In genomic region chr5:2207966-2208544, GRCh38 we compare ENCODE assay signal across 9 cellular contexts.
DNase-seq lines count a peak whose midpoint lies in the region; ATAC-seq, FAIRE-seq and TF ChIP-seq lines count a peak whose summit lies in the region.
"Had no signal": no experiment of that assay in that cellular context is flagged by ENCODE, and none has a peak within 500 bp of the region (broad histone marks: within the 10 kb centered on the region; RNA-seq: fewer than 3 reads in every experiment).

No MANE protein-coding gene starts in this region.

- H2AFZ ChIP-seq in HepG2 (ENCODE audit: low read length), result no peak overlapping the region

- WGBS in HepG2 (ENCODE audit: low lambda C conversion rate), result 2% methylated on average over 14 of the region's 16 CpGs

- H3K4me1 ChIP-seq in HepG2 (ENCODE audit: insufficient read depth, low read length), result no peaks in the 10 kb centered on the region
- no peaks in the 10 kb centered on the region for H3K4me1 ChIP-seq in colonic mucosa

- H3K9me3 Mint-ChIP-seq in WTC11, result no peaks in the 10 kb centered on the region

- POLR2A ChIA-PET in WTC11 (lab: Charles Lee), result no interaction called here
- POLR2A ChIA-PET in HepG2 (lab: Yijun Ruan, JAX), result no interaction called here

- H3K9ac ChIP-seq in HepG2 (ENCODE audit: insufficient read depth, low read depth, low read length), result no peak overlapping the region
- no peak overlapping the region for H3K9ac ChIP-seq in colonic mucosa (ENCODE audit: low read depth in 2 of 2, low read length in 2 of 2)

- CTCF ChIA-PET in WTC11 (lab: Charles Lee) (interaction anchor here (0.6 to 1.2 kb wide), 9 partner anchors 13 to 235 kb away, joined by 3 to 4 read pairs (median 3); no protein-coding TSS in a partner anchor), HepG2 (lab: Yijun Ruan, JAX; ENCODE audit: low intra/inter-chr PET ratio, low total read pairs) (no interaction called here)

- BruUV-seq in HepG2 (replicated peaks; lab: Mats Ljungman, UMichigan), result no TSS peak

- TF ChIP-seq RAD21 in HepG2 (CRISPR knock-in tag; IDR thresholded peaks at IDR 0.05), result peak; percentile 64

- no peak overlapping the region for H3K4me3 ChIP-seq in HepG2 (replicated peaks in 1 of 3; ENCODE audit: insufficient read depth in 1 of 3, low read depth in 2 of 3, low read length in 3 of 3)
- H3K4me3 ChIP-seq in colonic mucosa, result no peak overlapping the region

- H3K27me3 ChIP-seq in HepG2 (ENCODE audit: control insufficient read depth in 1 of 2, insufficient read depth in 2 of 2, low read length in 2 of 2), result peaks cover 2 to 11% of the 10 kb centered on the region in 2 experiments; a peak in 3 of 5 replicates
- H3K27me3 ChIP-seq in colonic mucosa, result no peaks in the 10 kb centered on the region

- H3K4me2 ChIP-seq in HepG2 (ENCODE audit: low read depth, low read length), result no peak overlapping the region

- H3K27ac Mint-ChIP-seq in WTC11, result no peak overlapping the region

- H3K79me2 ChIP-seq in HepG2 (ENCODE audit: insufficient read depth, low read length), result no peaks in the 10 kb centered on the region

- H3K27me3 Mint-ChIP-seq in WTC11 (ENCODE audit: low read depth), result no peaks in the 10 kb centered on the region

- H3K36me3 ChIP-seq in HepG2 (replicated peaks in 1 of 2; ENCODE audit: control insufficient read depth in 1 of 2, insufficient read depth in 2 of 2, low read length in 2 of 2) (no peaks in the 10 kb centered on the region), colonic mucosa (no peaks in the 10 kb centered on the region)

- H3K9me3 ChIP-seq in HepG2 (ENCODE audit: low read length) (no peaks in the 10 kb centered on the region), colonic mucosa (no peaks in the 10 kb centered on the region)

- H4K20me1 ChIP-seq in HepG2 (ENCODE audit: insufficient read depth, low read length), result no peaks in the 10 kb centered on the region; the same call in 1 of the 2 replicates

- H3K27ac ChIP-seq in HepG2 (ENCODE audit: extremely low read length, insufficient read depth, low read length) (no peak overlapping the region), colonic mucosa (no peak overlapping the region)

- H3K4me1 Mint-ChIP-seq in WTC11, result peaks cover 20% of the 10 kb centered on the region

- TF ChIP-seq CTCF in WTC11 (IDR thresholded peaks at IDR 0.05) (no peak), HepG2 (CRISPR knock-in tag; IDR thresholded peaks at IDR 0.05) (peak; percentile 71), colonic mucosa (IDR thresholded peaks at IDR 0.05) (no peak)

- intact Hi-C loops in HepG2 (cut with micrococcal nuclease; ENCODE audit: unreplicated experiment), result loop anchor here (2.0 to 5.0 kb wide), 3 partner anchors 39 to 1394 kb away; no protein-coding TSS in a partner anchor
- intact Hi-C loops in colonic mucosa (cut with DNase I), result no loop called here

- TF ChIP-seq POLR2A in HepG2 (IDR thresholded peaks at IDR 0.05; ENCODE audit: insufficient read depth in 1 of 2, low read depth in 2 of 2, low read length in 2 of 2), result no peak

- ATAC-seq in WTC11 (peak; percentile 97), HepG2 (peak; percentile 98), GM18873 (IDR thresholded peaks at IDR 0.05; ENCODE audit: low FRiP score, unreplicated experiment) (no peak)

- FAIRE-seq in HepG2 (lab: Jason Lieb, UNC), result no peak

- no peak overlapping the region for H3K4me3 Mint-ChIP-seq in WTC11

- no peaks in the 10 kb centered on the region for H3K36me3 Mint-ChIP-seq in WTC11

- DNase-seq in D341Med (ENCODE audit: low spot score), result peak; percentile 20
- DNase-seq in HT1080 (ENCODE audit: low read depth), result peak; percentile 45
- DNase-seq in WTC11 (ENCODE audit: low spot score), result peak; percentile 82
- DNase-seq in HepG2 (ENCODE audit: low spot score), result peak; percentile 18
- no peak for DNase-seq in stimulated activated CD4-positive, alpha-beta T cell treated with anti-CD3 and anti-CD28 coated beads, Interleukin-12 subunit alpha, Interleukin-12 subunit beta, amount 100 ng/mL, for 4 hours
- no peak for DNase-seq in AG08395 (ENCODE audit: low spot score)
- no peak for DNase-seq in colonic mucosa
- DNase-seq: NCI-H1048 had no signal

- TF ChIP-seq EP300 in HepG2 (IDR thresholded peaks at IDR 0.05; ENCODE audit: low read depth in 2 of 2, low read length in 2 of 2), result no peak
- TF ChIP-seq EP300 in HepG2 (CRISPR knock-in tag; IDR thresholded peaks at IDR 0.05; ENCODE audit: borderline replicate concordance), result no peak

- in situ Hi-C loops in HepG2 (cut with HindIII; ENCODE audit: extremely low pct_ligation_motif_present, low pct_unique_long_range_greater_than_20kb), result loop anchor here (10.0 to 25.0 kb wide), 2 partner anchors 529 to 1397 kb away; no protein-coding TSS in a partner anchor

TF ChIP-seq in WTC11, 78 proteins besides CTCF, POLR2A, EP300 and RAD21:
- 0 out of 2 replicates have a peak, but pooled peaks have one; percentile 17 for TF ChIP-seq ZNF121 (CRISPR knock-in tag; IDR thresholded peaks at IDR 0.05)
- peak; percentile 69 for TF ChIP-seq ZNF263 (CRISPR knock-in tag; IDR thresholded peaks at IDR 0.05; ENCODE audit: low read depth)
- TF ChIP-seq ZNF396 (CRISPR knock-in tag; IDR thresholded peaks at IDR 0.05; ENCODE audit: borderline replicate concordance), result no peak
- TF ChIP-seq GTF2I (CRISPR knock-in tag; conservative IDR thresholded peaks at IDR 0.05), result no peak
- TF ChIP-seq NR3C1 (CRISPR knock-in tag; conservative IDR thresholded peaks at IDR 0.05; ENCODE audit: low read depth), result no peak
- no peak for TF ChIP-seq ZBTB43 (CRISPR knock-in tag; IDR thresholded peaks at IDR 0.05)
TF ChIP-seq in WTC11: peak in this region for 2.

TF ChIP-seq in HepG2, 621 proteins besides CTCF, POLR2A, EP300 and RAD21 (continues in another document):
- no peak for TF ChIP-seq SNAPC4 (CRISPR knock-in tag; IDR thresholded peaks at IDR 0.05)
- no peak for TF ChIP-seq ZNF576 (CRISPR knock-in tag; IDR thresholded peaks at IDR 0.05)
- TF ChIP-seq U2AF1 (optimal IDR thresholded peaks at IDR 0.05; ENCODE audit: low read depth, low read length), result no peak
- no peak for TF ChIP-seq ZNF574 (CRISPR knock-in tag; IDR thresholded peaks at IDR 0.05)
- no peak for TF ChIP-seq ONECUT2 (CRISPR knock-in tag; IDR thresholded peaks at IDR 0.05)
- no peak for TF ChIP-seq ZNF558 (CRISPR knock-in tag; IDR thresholded peaks at IDR 0.05; ENCODE audit: borderline replicate concordance)
- TF ChIP-seq ZNF263 (CRISPR knock-in tag; IDR thresholded peaks at IDR 0.05), result peak; percentile 85
- TF ChIP-seq TP53 (CRISPR knock-in tag; conservative IDR thresholded peaks at IDR 0.05), result no peak
- no peak for TF ChIP-seq FLYWCH1 (CRISPR knock-in tag; IDR thresholded peaks at IDR 0.05)
- peak; percentile 79 for TF ChIP-seq STAG1 (CRISPR knock-in tag; IDR thresholded peaks at IDR 0.05)

Comparison
In these comparisons a context has a peak if more than half of its experiments do, and no peak if none do; other contexts are left out.
1. DNase-seq: peak in D341Med (single experiment), HT1080 (single experiment), WTC11 (single experiment) and HepG2 (single experiment); none in stimulated activated CD4-positive, alpha-beta T cell treated with anti-CD3 and anti-CD28 coated beads, Interleukin-12 subunit alpha, Interleukin-12 subunit beta, amount 100 ng/mL, for 4 hours (single experiment), AG08395 (single experiment) and colonic mucosa (single experiment).